In the genomic region with DNA sequence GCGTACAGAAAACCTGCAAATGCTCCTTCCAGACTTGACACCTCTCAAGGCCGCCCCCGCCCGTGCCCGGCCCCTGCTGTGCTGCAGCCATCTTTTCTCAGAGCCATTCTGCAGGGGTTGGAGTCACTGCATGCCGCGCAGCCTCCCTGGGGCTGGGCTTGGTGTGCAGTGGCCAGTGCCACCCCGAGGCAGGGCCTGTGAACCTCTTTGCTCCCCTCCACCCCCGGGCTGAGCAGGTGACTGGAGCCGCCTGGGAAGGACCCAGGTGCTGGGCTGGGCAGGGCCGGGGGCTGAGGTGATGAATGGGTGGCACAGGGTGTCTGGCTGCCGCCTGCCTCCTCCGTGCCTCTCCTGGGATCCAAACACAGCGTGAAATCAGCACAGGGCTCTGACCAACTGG, we compare ENCODE assay signal across 15 cellular contexts. TPM values are rescaled to one million over a fixed set of nuclear protein-coding genes. Genes with fewer than 3 reads are reported as not detected.
DNase-seq lines count a peak whose midpoint lies in the region; ATAC-seq and TF ChIP-seq lines count a peak whose summit lies in the region.
"Had no signal": no experiment of that assay in that cellular context is flagged by ENCODE, and none has a peak within 500 bp of the region (broad histone marks: within the 10 kb centered on the region; RNA-seq: fewer than 3 reads in every experiment).

No MANE protein-coding gene starts in this region.

- no peak overlapping the region for H2BK120ac ChIP-seq in neuronal stem cell (ENCODE audit: low read depth, low read length)

- H3K9me3 ChIP-seq in body of pancreas (no peaks in the 10 kb centered on the region), neuronal stem cell (replicated peaks in 1 of 2; ENCODE audit: control insufficient read depth in 2 of 2, insufficient read depth in 1 of 2, low read depth in 1 of 2, low read length in 2 of 2) (no peaks in the 10 kb centered on the region), colonic mucosa (no peaks in the 10 kb centered on the region)

- DNase-seq in left ventricle myocardium superior (no peak), left cardiac atrium (no peak), body of pancreas (peak; percentile 79 to 91 (median 88)), neuronal stem cell (ENCODE audit: low spot score) (no peak), activated T-cell treated with anti-CD3 and anti-CD28 coated beads for 4 hours (no peak), colonic mucosa (no peak)
- no peak for DNase-seq in activated CD8-positive, alpha-beta memory T cell treated with anti-CD3 and anti-CD28 coated beads, Interleukin-2, amount 50 U/mL, for 48 hours
- DNase-seq in activated T-helper 2 cell treated with anti-CD3 and anti-CD28 coated beads, Interferon-gamma antibody, Interleukin-2, Interleukin-4, amounts not matched to agents 10 μg/mL and 5 μg/mL and 100 μg/mL, durations not matched to agents 14 hours and 24 hours and 36 hours (ENCODE audit: low spot score), result no peak
- DNase-seq: 8988T; CD4-positive, alpha-beta memory T cell; DMS79; EL; H9 had no signal

- TF ChIP-seq POLR2A in body of pancreas (IDR thresholded peaks at IDR 0.05), result peak; percentile 45 to 49 (median 47)

- no peaks in the 10 kb centered on the region for H3K27me3 Mint-ChIP-seq in activated T-helper 2 cell treated with anti-CD3 and anti-CD28 coated beads, Interferon-gamma antibody, Interleukin-2, Interleukin-4, amounts not matched to agents 10 μg/mL and 5 μg/mL and 100 μg/mL, durations not matched to agents 14 hours and 24 hours and 36 hours (ENCODE audit: low read depth)

- H2BK15ac ChIP-seq in neuronal stem cell (ENCODE audit: low read length), result no peak overlapping the region

- H3K27ac ChIP-seq in body of pancreas, result peak overlapping the region; percentile 80 to 90 (median 88)
- no peak overlapping the region for H3K27ac ChIP-seq in neuronal stem cell (replicated peaks; ENCODE audit: low read length)
- no peak overlapping the region for H3K27ac ChIP-seq in colonic mucosa
- H3K27ac ChIP-seq: C4-2B had no signal

- no peak overlapping the region for H2BK12ac ChIP-seq in neuronal stem cell (ENCODE audit: low read length)

- H4K8ac ChIP-seq in neuronal stem cell (ENCODE audit: low read depth, low read length), result no peak overlapping the region

- no peak overlapping the region for H2AK5ac ChIP-seq in neuronal stem cell (ENCODE audit: low read depth, low read length)

- peaks cover 9% of the 10 kb centered on the region for H3K79me1 ChIP-seq in neuronal stem cell (ENCODE audit: low read depth, low read length)

- TF ChIP-seq CTCF in body of pancreas (IDR thresholded peaks at IDR 0.05) (no peak), colonic mucosa (IDR thresholded peaks at IDR 0.05) (no peak)

- H3K9ac ChIP-seq in neuronal stem cell (ENCODE audit: low read depth, low read length, poor library complexity) (no peak overlapping the region), colonic mucosa (ENCODE audit: low read depth in 2 of 2, low read length in 2 of 2) (no peak overlapping the region)

- no peak overlapping the region for H3K4ac ChIP-seq in neuronal stem cell (ENCODE audit: low read length)

- H3K27me3 ChIP-seq in body of pancreas (no peaks in the 10 kb centered on the region), neuronal stem cell (ENCODE audit: control insufficient read depth in 3 of 3, insufficient read depth in 3 of 3, low read depth in 1 of 3, low read length in 3 of 3) (no peaks in the 10 kb centered on the region), colonic mucosa (no peaks in the 10 kb centered on the region)

- H3K23ac ChIP-seq in neuronal stem cell (ENCODE audit: low read depth, low read length, poor library complexity), result peak overlapping the region; percentile 43

- no peak overlapping the region for H3K27ac Mint-ChIP-seq in activated T-helper 2 cell treated with anti-CD3 and anti-CD28 coated beads, Interferon-gamma antibody, Interleukin-2, Interleukin-4, amounts not matched to agents 10 μg/mL and 5 μg/mL and 100 μg/mL, durations not matched to agents 14 hours and 24 hours and 36 hours
- H3K27ac Mint-ChIP-seq: CD4-positive, alpha-beta memory T cell; GM23338 had no signal

- H3K4me1 Mint-ChIP-seq in activated T-helper 2 cell treated with anti-CD3 and anti-CD28 coated beads, Interferon-gamma antibody, Interleukin-2, Interleukin-4, amounts not matched to agents 10 μg/mL and 5 μg/mL and 100 μg/mL, durations not matched to agents 14 hours and 24 hours and 36 hours (ENCODE audit: low read depth), result no peaks in the 10 kb centered on the region
- H3K4me1 Mint-ChIP-seq: CD4-positive, alpha-beta memory T cell had no signal

- no peak overlapping the region for H3K14ac ChIP-seq in neuronal stem cell (ENCODE audit: low read length)

- ATAC-seq in left ventricle myocardium superior (peak; percentile 20), left cardiac atrium (no peak), body of pancreas (peak; percentile 75)
- ATAC-seq: GM23338 had no signal

- no peak overlapping the region for H3K4me2 ChIP-seq in neuronal stem cell (ENCODE audit: insufficient read depth, low read length, poor library complexity, severe bottlenecking)
- H3K4me2 ChIP-seq: GM23338 had no signal

- no peak overlapping the region for H3K18ac ChIP-seq in neuronal stem cell (ENCODE audit: low read length)

- H3K9me3 Mint-ChIP-seq in activated T-helper 2 cell treated with anti-CD3 and anti-CD28 coated beads, Interferon-gamma antibody, Interleukin-2, Interleukin-4, amounts not matched to agents 10 μg/mL and 5 μg/mL and 100 μg/mL, durations not matched to agents 14 hours and 24 hours and 36 hours, result no peaks in the 10 kb centered on the region
- H3K9me3 Mint-ChIP-seq: CD4-positive, alpha-beta memory T cell; GM23338; H9 had no signal

- no peaks in the 10 kb centered on the region for H3K36me3 Mint-ChIP-seq in activated T-helper 2 cell treated with anti-CD3 and anti-CD28 coated beads, Interferon-gamma antibody, Interleukin-2, Interleukin-4, amounts not matched to agents 10 μg/mL and 5 μg/mL and 100 μg/mL, durations not matched to agents 14 hours and 24 hours and 36 hours (ENCODE audit: low read depth)
- H3K36me3 Mint-ChIP-seq: CD4-positive, alpha-beta memory T cell had no signal

- no peak overlapping the region for H3K4me3 Mint-ChIP-seq in activated T-helper 2 cell treated with anti-CD3 and anti-CD28 coated beads, Interferon-gamma antibody, Interleukin-2, Interleukin-4, amounts not matched to agents 10 μg/mL and 5 μg/mL and 100 μg/mL, durations not matched to agents 14 hours and 24 hours and 36 hours (ENCODE audit: low read depth)
- H3K4me3 Mint-ChIP-seq: CD4-positive, alpha-beta memory T cell; GM23338; H9 had no signal

- WGBS in body of pancreas, 2 donors, result 5 to 21% methylated on average over 4 to 14 of the region's 14 CpGs
- no CpG with 5 or more reads among the region's 14 CpGs for WGBS in neuronal stem cell (ENCODE audit: extremely low coverage in 2 of 2, insufficient read length in 2 of 2, insufficient replicate concordance in 1 of 2), 2 donors

- H3K4me1 ChIP-seq in body of pancreas (peaks cover 38% of the 10 kb centered on the region), neuronal stem cell (ENCODE audit: control insufficient read depth in 2 of 2, insufficient read depth in 1 of 2, low read depth in 1 of 2, low read length in 2 of 2) (peaks cover 21 to 35% of the 10 kb centered on the region in 2 donors), colonic mucosa (no peaks in the 10 kb centered on the region)

- intact Hi-C loops in left ventricle myocardium superior (cut with micrococcal nuclease), result no loop called here
- intact Hi-C loops in left cardiac atrium (cut with DNase I), result no loop called here
- intact Hi-C loops in body of pancreas (cut with DNase I), result loop anchor here (5.0 to 10.0 kb wide), 2 partner anchors 72 to 185 kb away; no protein-coding TSS in a partner anchor
- intact Hi-C loops in activated T-helper 2 cell treated with anti-CD3 and anti-CD28 coated beads, Interferon-gamma antibody, Interleukin-2, Interleukin-4, amounts not matched to agents 10 μg/mL and 5 μg/mL and 100 μg/mL, durations not matched to agents 14 hours and 24 hours and 36 hours (cut with micrococcal nuclease), result no loop called here
- intact Hi-C loops in colonic mucosa (cut with DNase I), result no loop called here

- H3K4me3 ChIP-seq in body of pancreas, result no peak overlapping the region
- no peak overlapping the region for H3K4me3 ChIP-seq in neuronal stem cell (ENCODE audit: low read length in 2 of 2)
- H3K4me3 ChIP-seq in colonic mucosa, result no peak overlapping the region
- H3K4me3 ChIP-seq: GM23338 had no signal

- H3K36me3 ChIP-seq in body of pancreas (replicated peaks in 1 of 2; ENCODE audit: insufficient read depth in 1 of 2, low read depth in 2 of 2) (no peaks in the 10 kb centered on the region), neuronal stem cell (replicated peaks in 1 of 2; ENCODE audit: control insufficient read depth in 2 of 2, insufficient read depth in 2 of 2, low read length in 2 of 2) (peaks cover 24 to 69% of the 10 kb centered on the region in 2 donors), colonic mucosa (no peaks in the 10 kb centered on the region)

- H4K91ac ChIP-seq in neuronal stem cell (ENCODE audit: low read depth, low read length, poor library complexity), result no peak overlapping the region

- H2BK5ac ChIP-seq in neuronal stem cell (ENCODE audit: low read length), result peak overlapping the region; percentile 39

- no peak overlapping the region for H2AFZ ChIP-seq in neuronal stem cell (ENCODE audit: low read length)
- H2AFZ ChIP-seq: GM23338 had no signal

RNA-seq across cellular contexts. Expression of gene MRM3, which starts 20.3 kb away (rescaled TPM):
- 22.4 TPM for total RNA-seq in left ventricle myocardium superior
- 10 to 100 TPM; 14.9 to 17.7 TPM for total RNA-seq in left cardiac atrium
- total RNA-seq in body of pancreas, result 10 to 100 TPM; 15.6 to 40.2 TPM
- polyA plus RNA-seq in neuronal stem cell (2013, experiment 1 of 2), result 11.1 TPM
- polyA plus RNA-seq in neuronal stem cell (2013, experiment 2 of 2), result 11.0 TPM
- total RNA-seq in activated T-helper 2 cell treated with anti-CD3 and anti-CD28 coated beads, Interferon-gamma antibody, Interleukin-2, Interleukin-4, amounts not matched to agents 10 μg/mL and 5 μg/mL and 100 μg/mL, durations not matched to agents 14 hours and 24 hours and 36 hours, result 28.4 and 29.3 TPM in 2 replicates
- 10 to 100 TPM; 13.0 to 22.5 TPM for total RNA-seq in colonic mucosa

RNA-seq across cellular contexts. Expression of gene GLOD4, which starts 20.4 kb away (rescaled TPM):
- total RNA-seq in left ventricle myocardium superior (29.9 TPM), left cardiac atrium (10 to 100 TPM; 32.7 to 41.1 TPM), body of pancreas (10 to 100 TPM; 18.5 to 30.9 TPM), colonic mucosa (100 to 1,000 TPM in 1 of 2 donors, 10 to 100 TPM in 1; 89.3 to 103 TPM)
- 79.0 TPM for polyA plus RNA-seq in neuronal stem cell (2013, experiment 1 of 2)
- 78.5 TPM for polyA plus RNA-seq in neuronal stem cell (2013, experiment 2 of 2)
- total RNA-seq in activated T-helper 2 cell treated with anti-CD3 and anti-CD28 coated beads, Interferon-gamma antibody, Interleukin-2, Interleukin-4, amounts not matched to agents 10 μg/mL and 5 μg/mL and 100 μg/mL, durations not matched to agents 14 hours and 24 hours and 36 hours, result 84.8 and 98.0 TPM in 2 replicates

RNA-seq across cellular contexts. Expression of gene GEMIN4, which starts 50.4 kb away (rescaled TPM):
- total RNA-seq in left ventricle myocardium superior, result 14.1 TPM
- total RNA-seq in left cardiac atrium, result 10 to 100 TPM; 11.8 to 15.4 TPM
- 1 to 10 TPM; 5.6 to 7.3 TPM for total RNA-seq in body of pancreas
- 23.9 TPM for polyA plus RNA-seq in neuronal stem cell (2013, experiment 1 of 2)
- polyA plus RNA-seq in neuronal stem cell (2013, experiment 2 of 2), result 22.5 TPM
- total RNA-seq in activated T-helper 2 cell treated with anti-CD3 and anti-CD28 coated beads, Interferon-gamma antibody, Interleukin-2, Interleukin-4, amounts not matched to agents 10 μg/mL and 5 μg/mL and 100 μg/mL, durations not matched to agents 14 hours and 24 hours and 36 hours, result 62.8 and 64.2 TPM in 2 replicates
- total RNA-seq in colonic mucosa, result 10 to 100 TPM; 12.9 to 31.9 TPM

Comparison
In these comparisons a context has a peak if more than half of its experiments do, and no peak if none do; other contexts are left out.
1. ATAC-seq: peak in left ventricle myocardium superior (single experiment) and body of pancreas (single experiment); none in left cardiac atrium (0 of 2).
2. DNase-seq: peak in body of pancreas (4 of 4); none in left ventricle myocardium superior (single experiment), left cardiac atrium (single experiment), neuronal stem cell (single experiment), activated CD8-positive, alpha-beta memory T cell treated with anti-CD3 and anti-CD28 coated beads, Interleukin-2, amount 50 U/mL, for 48 hours (single experiment), activated T-cell treated with anti-CD3 and anti-CD28 coated beads for 4 hours (single experiment), activated T-helper 2 cell treated with anti-CD3 and anti-CD28 coated beads, Interferon-gamma antibody, Interleukin-2, Interleukin-4, amounts not matched to agents 10 μg/mL and 5 μg/mL and 100 μg/mL, durations not matched to agents 14 hours and 24 hours and 36 hours (single experiment) and colonic mucosa (single experiment).
3. H3K27ac ChIP-seq: peak in body of pancreas (4 of 4); none in neuronal stem cell (single experiment) and colonic mucosa (single experiment).